In the genomic region with DNA sequence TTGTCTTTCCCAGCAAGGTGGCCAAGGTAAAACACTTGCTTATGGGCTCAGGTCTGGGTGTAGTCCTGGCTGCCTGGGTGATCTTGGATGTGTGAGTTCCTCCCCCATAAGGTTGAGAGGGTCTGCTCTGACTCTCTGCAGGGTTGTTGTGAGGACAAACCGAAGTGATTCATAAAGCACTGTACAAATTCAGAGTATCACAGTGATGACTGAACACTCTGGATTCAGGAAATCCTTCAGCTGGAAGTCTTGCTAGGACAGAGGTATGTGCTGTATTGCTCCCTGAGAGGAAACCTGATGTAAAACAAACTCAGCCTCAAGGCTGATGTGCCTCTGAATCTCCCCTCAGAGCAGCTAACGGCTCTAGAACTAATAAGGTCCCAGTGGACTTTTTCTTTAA, we compare ENCODE assay signal across 15 cellular contexts.
A peak's percentile ranks its signal among the peaks of the same experiment; 100 is the strongest.
DNase-seq lines count a peak whose midpoint lies in the region; ATAC-seq, FAIRE-seq and TF ChIP-seq lines count a peak whose summit lies in the region.
"Had no signal": no experiment of that assay in that cellular context is flagged by ENCODE, and none has a peak within 500 bp of the region (broad histone marks: within the 10 kb centered on the region; RNA-seq: fewer than 3 reads in every experiment).

No MANE protein-coding gene starts in this region.

- peak overlapping the region; percentile 6 for H3K4me2 ChIP-seq in keratinocyte (ENCODE audit: control insufficient read depth, extremely low read depth, insufficient read depth, low read depth, low read length)

- H3K4me1 ChIP-seq in keratinocyte (ENCODE audit: control insufficient read depth, extremely low read depth, insufficient read depth, low read length) (peaks cover 22% of the 10 kb centered on the region), subcutaneous abdominal adipose tissue (ENCODE audit: control insufficient read depth in 5 of 5, insufficient read depth in 5 of 5, low read length in 5 of 5) (peaks cover 0 to 51% (median 43%) of the 10 kb centered on the region in 5 donors)

- dilution Hi-C loops in keratinocyte (cut with MboI; ENCODE audit: extremely low pct_ligation_motif_present, low sequenced_read_pairs), result no loop called here

- no peaks in the 10 kb centered on the region for H3K27me3 ChIP-seq in keratinocyte (ENCODE audit: control insufficient read depth, extremely low read depth, insufficient read depth, low read length)
- no peaks in the 10 kb centered on the region for H3K27me3 ChIP-seq in subcutaneous abdominal adipose tissue (ENCODE audit: control insufficient read depth in 5 of 5, insufficient read depth in 4 of 5, low read length in 5 of 5)

- DNase-seq in HK-2 (ENCODE audit: unreplicated experiment), result peak; percentile 9
- peak; percentile 81 for DNase-seq in astrocyte of the hippocampus (ENCODE audit: low read depth, low spot score)
- DNase-seq in keratinocyte (ENCODE audit: low read depth, low spot score), result peak; percentile 32
- no peak for DNase-seq in activated naive CD8-positive, alpha-beta T cell treated with anti-CD3 and anti-CD28 coated beads, Interleukin-2, amount 50 U/mL, for 24 hours
- DNase-seq in DMS 273 treated with DMSO at 0.1 percent for 48 hours (lab: John Stamatoyannopoulos, UW), result no peak
- no peak for DNase-seq in activated T-cell treated with anti-CD3 and anti-CD28 coated beads, Interleukin-2, amount 50 U/mL, for 1 hour
- DNase-seq: DMS79, NCI-H2171 treated with DMSO at 0.1 percent for 48 hours, nucleus accumbens had no signal

- no peaks in the 10 kb centered on the region for H4K20me1 ChIP-seq in keratinocyte (ENCODE audit: control insufficient read depth, extremely low read depth, insufficient read depth, low read length)

- H3K79me2 ChIP-seq in keratinocyte (ENCODE audit: control insufficient read depth, insufficient read depth, low read length), result no peaks in the 10 kb centered on the region

- no peaks in the 10 kb centered on the region for H3K9me3 Mint-ChIP-seq in activated naive CD8-positive, alpha-beta T cell treated with anti-CD3 and anti-CD28 coated beads, Interleukin-2, amount 50 U/mL, for 24 hours
- H3K9me3 Mint-ChIP-seq: stimulated activated naive CD8-positive, alpha-beta T cell treated with anti-CD3 and anti-CD28 coated beads, Interleukin-15, Interleukin-2, amounts not matched to agents 100 ng/mL and 50 ng/mL, for 24 hours had no signal

- H3K36me3 Mint-ChIP-seq in activated naive CD8-positive, alpha-beta T cell treated with anti-CD3 and anti-CD28 coated beads, Interleukin-2, amount 50 U/mL, for 24 hours (ENCODE audit: low read depth), result no peaks in the 10 kb centered on the region

- H3K27ac ChIP-seq in keratinocyte (ENCODE audit: control insufficient read depth, insufficient read depth, low read length) (no peak overlapping the region), subcutaneous abdominal adipose tissue (ENCODE audit: low read depth, low read length) (peak overlapping the region; percentile 79)

- no peak overlapping the region for H3K9ac ChIP-seq in keratinocyte (ENCODE audit: control insufficient read depth, extremely low read depth, insufficient read depth, low read length)
- no peak overlapping the region for H3K9ac ChIP-seq in subcutaneous abdominal adipose tissue (ENCODE audit: low read length in 5 of 5)

- no peak for ATAC-seq in activated naive CD8-positive, alpha-beta T cell treated with anti-CD3 and anti-CD28 coated beads, Interleukin-2, amount 50 U/mL, for 24 hours
- ATAC-seq in GM19455 (IDR thresholded peaks at IDR 0.05; ENCODE audit: unreplicated experiment), result no peak
- ATAC-seq: Panc1 had no signal

- no peaks in the 10 kb centered on the region for H3K4me1 Mint-ChIP-seq in activated naive CD8-positive, alpha-beta T cell treated with anti-CD3 and anti-CD28 coated beads, Interleukin-2, amount 50 U/mL, for 24 hours

- H3K4me3 ChIP-seq in keratinocyte (ENCODE audit: control insufficient read depth in 2 of 3, extremely low read depth in 1 of 3, insufficient read depth in 2 of 3, low read depth in 1 of 3, low read length in 3 of 3) (no peak overlapping the region), subcutaneous abdominal adipose tissue (ENCODE audit: low read depth in 1 of 5, low read length in 5 of 5) (no peak overlapping the region)

- H3K36me3 ChIP-seq in keratinocyte (ENCODE audit: control insufficient read depth in 2 of 2, extremely low read depth in 1 of 2, insufficient read depth in 2 of 2, low read length in 2 of 2) (no peaks in the 10 kb centered on the region), subcutaneous abdominal adipose tissue (ENCODE audit: control insufficient read depth in 5 of 5, insufficient read depth in 5 of 5, low read length in 5 of 5) (no peaks in the 10 kb centered on the region)

- TF ChIP-seq CTCF in keratinocyte (optimal IDR thresholded peaks at IDR 0.05 in 1 of 3, IDR thresholded peaks at IDR 0.05 in 1 of 3, conservative IDR thresholded peaks at IDR 0.05 in 1 of 3; ENCODE audit: extremely low read depth in 1 of 3, insufficient read depth in 2 of 3, low read length in 3 of 3), result no peak

- no peak overlapping the region for H3K4me3 Mint-ChIP-seq in activated naive CD8-positive, alpha-beta T cell treated with anti-CD3 and anti-CD28 coated beads, Interleukin-2, amount 50 U/mL, for 24 hours
- H3K4me3 Mint-ChIP-seq: stimulated activated naive CD8-positive, alpha-beta T cell treated with anti-CD3 and anti-CD28 coated beads, Interleukin-15, Interleukin-2, amounts not matched to agents 100 ng/mL and 50 ng/mL, for 24 hours had no signal

- peak overlapping the region; percentile 54 for H2AFZ ChIP-seq in keratinocyte (ENCODE audit: control insufficient read depth, low read length)

- FAIRE-seq in keratinocyte (lab: Jason Lieb, UNC), result peak; percentile 85
- FAIRE-seq: islet of Langerhans, TTC549 had no signal

- H3K9me1 ChIP-seq in keratinocyte (ENCODE audit: control insufficient read depth, extremely low read depth, insufficient read depth, low read length), result no peaks in the 10 kb centered on the region

- no peaks in the 10 kb centered on the region for H3K27me3 Mint-ChIP-seq in activated naive CD8-positive, alpha-beta T cell treated with anti-CD3 and anti-CD28 coated beads, Interleukin-2, amount 50 U/mL, for 24 hours

- no peak overlapping the region for H3K27ac Mint-ChIP-seq in activated naive CD8-positive, alpha-beta T cell treated with anti-CD3 and anti-CD28 coated beads, Interleukin-2, amount 50 U/mL, for 24 hours
- H3K27ac Mint-ChIP-seq: stimulated activated naive CD8-positive, alpha-beta T cell treated with anti-CD3 and anti-CD28 coated beads, Interleukin-15, Interleukin-2, amounts not matched to agents 100 ng/mL and 50 ng/mL, for 24 hours had no signal

- H3K9me3 ChIP-seq in keratinocyte (ENCODE audit: control insufficient read depth, low read depth, low read length), result no peaks in the 10 kb centered on the region
- peaks cover 0 to 6% (median 6%) of the 10 kb centered on the region in 5 donors for H3K9me3 ChIP-seq in subcutaneous abdominal adipose tissue (ENCODE audit: control insufficient read depth in 5 of 5, low read length in 5 of 5)

Comparison
In these comparisons a context has a peak if more than half of its experiments do, and no peak if none do; other contexts are left out.
1. DNase-seq: peak in HK-2 (single experiment), astrocyte of the hippocampus (single experiment) and keratinocyte (single experiment); none in activated naive CD8-positive, alpha-beta T cell treated with anti-CD3 and anti-CD28 coated beads, Interleukin-2, amount 50 U/mL, for 24 hours (single experiment), DMS 273 treated with DMSO at 0.1 percent for 48 hours (single experiment) and activated T-cell treated with anti-CD3 and anti-CD28 coated beads, Interleukin-2, amount 50 U/mL, for 1 hour (single experiment).